In genomic region chr1:231512147-231512698, GRCh38 we compare ENCODE assay signal across 11 cellular contexts. TPM values are rescaled to one million over a fixed set of nuclear protein-coding genes. Genes with fewer than 3 reads are reported as not detected.
DNase-seq lines count a peak whose midpoint lies in the region; ATAC-seq and TF ChIP-seq lines count a peak whose summit lies in the region.
"Had no signal": no experiment of that assay in that cellular context is flagged by ENCODE, and none has a peak within 500 bp of the region (broad histone marks: within the 10 kb centered on the region; RNA-seq: fewer than 3 reads in every experiment).

No MANE protein-coding gene starts in this region.

- TF ChIP-seq CTCF in nephron progenitor cell (IDR thresholded peaks at IDR 0.05): no peak

- H3K4me1 Mint-ChIP-seq in nephron progenitor cell: peaks cover 22% of the 10 kb centered on the region

- peaks cover 4% of the 10 kb centered on the region for H3K9me3 Mint-ChIP-seq in nephron progenitor cell
- H3K9me3 Mint-ChIP-seq: neural progenitor cell had no signal

- no peak for ATAC-seq in GM18867 (IDR thresholded peaks at IDR 0.05; ENCODE audit: unreplicated experiment)
- ATAC-seq in GM18520 (IDR thresholded peaks at IDR 0.05; ENCODE audit: unreplicated experiment): no peak

- no peak overlapping the region for H3K27ac Mint-ChIP-seq in nephron progenitor cell
- H3K27ac Mint-ChIP-seq: neural progenitor cell had no signal

- H3K4me3 Mint-ChIP-seq in nephron progenitor cell: no peak overlapping the region
- H3K4me3 Mint-ChIP-seq: neural progenitor cell had no signal

- H3K27me3 Mint-ChIP-seq in nephron progenitor cell (ENCODE audit: low read depth, poor library complexity): no peaks in the 10 kb centered on the region

- in situ Hi-C loops in SK-MEL-5 (cut with HindIII; ENCODE audit: low pct_unique_long_range_greater_than_20kb, low sequenced_read_pairs): no loop called here

- DNase-seq in ELR (ENCODE audit: low read depth): peak; percentile 87
- DNase-seq in HCEC 1CT: peak; percentile 53
- peak; percentile 86 for DNase-seq in SK-MEL-5 (ENCODE audit: low read depth, low spot score)
- DNase-seq in kidney glomerular epithelial cell (lab: John Stamatoyannopoulos, UW): peak; percentile 94
- no peak for DNase-seq in nephron progenitor cell
- no peak for DNase-seq in NCI-H2227 treated with DMSO at 0.1 percent for 48 hours (lab: John Stamatoyannopoulos, UW)
- DNase-seq: caudate nucleus, NCI-H748 treated with DMSO at 0.1 percent for 48 hours had no signal

- no peaks in the 10 kb centered on the region for H3K36me3 Mint-ChIP-seq in nephron progenitor cell (ENCODE audit: low read depth)
- H3K36me3 Mint-ChIP-seq: neural progenitor cell had no signal

RNA-seq across cellular contexts. Expression of gene TSNAX, which starts 16.2 kb away (rescaled TPM):
- 90.8 and 97.2 TPM in 2 replicates for total RNA-seq in SK-MEL-5 (2014; rRNA removed; shearing (Covaris generic))
- 60.3 and 77.2 TPM in 2 replicates for polyA plus RNA-seq in SK-MEL-5 (2015; cell fraction: cytosol; rRNA removed)
- 33.2 and 39.5 TPM in 2 replicates for polyA plus RNA-seq in SK-MEL-5 (2015; cell fraction: nucleus; rRNA removed)

Comparison
In these comparisons a context has a peak if more than half of its experiments do, and no peak if none do; other contexts are left out.
1. DNase-seq: peak in ELR (single experiment), HCEC 1CT (single experiment), SK-MEL-5 (single experiment) and kidney glomerular epithelial cell (single experiment); none in nephron progenitor cell (single experiment) and NCI-H2227 treated with DMSO at 0.1 percent for 48 hours (single experiment).